Comparison of ENCODE assay signal across 8 cellular contexts in genomic region chr15:92821491-92822116, GRCh38.
DNase-seq lines count a peak whose midpoint lies in the region; ATAC-seq, FAIRE-seq and TF ChIP-seq lines count a peak whose summit lies in the region.
"Had no signal": no experiment of that assay in that cellular context is flagged by ENCODE, and none has a peak within 500 bp of the region (broad histone marks: within the 10 kb centered on the region; RNA-seq: fewer than 3 reads in every experiment).

No MANE protein-coding gene starts in this region.

- peak overlapping the region; percentile 70 for H2BK5ac ChIP-seq in trophoblast cell (ENCODE audit: low read depth, low read length, poor library complexity)

- H3K79me1 ChIP-seq in trophoblast cell (ENCODE audit: low read length): peaks cover 23% of the 10 kb centered on the region

- H3K4ac ChIP-seq in trophoblast cell (ENCODE audit: low read depth, low read length): peak overlapping the region; percentile 14

- no peaks in the 10 kb centered on the region for H3K9me3 ChIP-seq in trophoblast cell (ENCODE audit: insufficient read depth, low read depth, low read length)

- H3K36me3 ChIP-seq in trophoblast cell (ENCODE audit: control insufficient read depth in 1 of 2, insufficient read depth in 2 of 2, low read length in 2 of 2): no peaks in the 10 kb centered on the region

- peaks cover 5 to 18% of the 10 kb centered on the region in 2 experiments for H3K4me1 ChIP-seq in trophoblast cell (ENCODE audit: control insufficient read depth in 1 of 2, insufficient read depth in 2 of 2, low read length in 2 of 2)

- no peak overlapping the region for H2BK120ac ChIP-seq in trophoblast cell (ENCODE audit: insufficient read depth, low read length, poor library complexity)

- no peak for TF ChIP-seq POLR2A in H54 (IDR thresholded peaks at IDR 0.05; ENCODE audit: low read depth, low read length)

- peak overlapping the region; percentile 26 for H4K91ac ChIP-seq in trophoblast cell (ENCODE audit: low read depth, low read length)

- no peaks in the 10 kb centered on the region for H3K27me3 ChIP-seq in trophoblast cell (ENCODE audit: insufficient read depth, low read length)

- no peak overlapping the region for H4K12ac ChIP-seq in trophoblast cell (ENCODE audit: low read depth, low read length)

- no peaks in the 10 kb centered on the region for H3K79me2 ChIP-seq in trophoblast cell (ENCODE audit: control insufficient read depth, insufficient read depth, low read length, poor library complexity)

- H3K4me2 ChIP-seq in trophoblast cell (ENCODE audit: low read length): peak overlapping the region; percentile 7

- H3K27ac ChIP-seq in caudate nucleus (ENCODE audit: low read depth, low read length): peak overlapping the region; percentile 85
- H3K27ac ChIP-seq in trophoblast cell (ENCODE audit: low read depth, low read length): peak overlapping the region; percentile 100

- no peak overlapping the region for H3K18ac ChIP-seq in trophoblast cell (ENCODE audit: low read length)

- H3K23ac ChIP-seq in trophoblast cell (ENCODE audit: low read length): no peak overlapping the region

- H3K4me3 ChIP-seq in trophoblast cell (ENCODE audit: low read depth, low read length): no peak overlapping the region

- peak overlapping the region; percentile 12 for H2BK12ac ChIP-seq in trophoblast cell (ENCODE audit: low read length)

- H3K9ac ChIP-seq in trophoblast cell (ENCODE audit: low read length): no peak overlapping the region

- FAIRE-seq in H54 (lab: Jason Lieb, UNC): no peak

- no peak overlapping the region for H3K14ac ChIP-seq in trophoblast cell (ENCODE audit: low read length)

- DNase-seq in ELR (ENCODE audit: low read depth) (peak; percentile 65), NCI-H2107 (lab: John Stamatoyannopoulos, UW) (peak; percentile 36), caudate nucleus (lab: John Stamatoyannopoulos, UW) (peak in 3 of 61 donors; percentile 42 to 57 (median 51)), trophoblast cell (peak in 1 of 2 donors; percentile 50), NCI-H1930 (lab: John Stamatoyannopoulos, UW) (no peak), H54 (ENCODE audit: insufficient read length, low spot score) (no peak)
- DNase-seq: effector CD8-positive, alpha-beta T cell had no signal

- no peak for ATAC-seq in HG03469 (IDR thresholded peaks at IDR 0.05; ENCODE audit: unreplicated experiment)

- peak overlapping the region; percentile 41 for H2AK5ac ChIP-seq in trophoblast cell (ENCODE audit: low read length)

- H4K8ac ChIP-seq in trophoblast cell (ENCODE audit: low read depth, low read length): peak overlapping the region; percentile 58

- WGBS in trophoblast cell (ENCODE audit: extremely low coverage, insufficient coverage, insufficient read length): no CpG with 5 or more reads among the region's 5 CpGs

- no peak overlapping the region for H2AFZ ChIP-seq in trophoblast cell (ENCODE audit: insufficient read depth, low read length, poor library complexity)

Comparison
In these comparisons a context has a peak if more than half of its experiments do, and no peak if none do; other contexts are left out.
1. DNase-seq: peak in ELR (single experiment) and NCI-H2107 (single experiment); none in NCI-H1930 (0 of 2) and H54 (single experiment).